In the genomic region with DNA sequence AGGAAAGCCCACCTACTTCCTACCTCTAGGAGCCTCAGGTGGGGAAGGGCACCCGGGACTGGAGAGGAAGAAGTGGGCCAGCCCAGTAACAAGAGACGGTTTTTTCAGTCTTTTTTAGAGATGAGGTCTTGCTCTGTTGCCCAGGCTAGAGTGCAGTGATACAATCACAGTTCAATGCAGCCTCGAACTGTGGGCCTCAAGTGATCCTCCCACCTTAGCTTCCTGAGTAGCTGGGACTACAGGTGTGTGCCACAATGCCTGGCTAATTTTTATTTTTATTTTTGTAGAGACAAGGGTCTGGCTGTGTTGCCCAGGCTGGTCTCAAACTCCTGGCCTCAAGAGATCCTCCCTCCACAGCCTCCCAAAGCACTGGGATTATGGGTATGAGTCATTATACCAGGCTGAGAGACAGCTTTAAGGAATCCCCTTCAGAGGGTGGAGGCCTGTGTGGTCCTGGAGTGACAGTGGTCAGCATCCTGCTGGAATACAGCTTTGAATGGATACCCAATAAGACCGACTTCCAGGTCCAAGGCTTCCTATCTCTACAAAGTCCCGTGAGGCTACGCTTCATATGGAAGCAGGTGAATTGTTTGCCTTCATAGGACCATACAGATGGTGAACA, we compare ENCODE assay signal across 1 cellular context.
TF ChIP-seq lines count a peak whose summit lies in the region.

No MANE protein-coding gene starts in this region.

TF ChIP-seq in GM23338, 12 proteins besides CTCF, POLR2A, EP300 and RAD21 (continued from another document):
- TF ChIP-seq, protein P1, sequence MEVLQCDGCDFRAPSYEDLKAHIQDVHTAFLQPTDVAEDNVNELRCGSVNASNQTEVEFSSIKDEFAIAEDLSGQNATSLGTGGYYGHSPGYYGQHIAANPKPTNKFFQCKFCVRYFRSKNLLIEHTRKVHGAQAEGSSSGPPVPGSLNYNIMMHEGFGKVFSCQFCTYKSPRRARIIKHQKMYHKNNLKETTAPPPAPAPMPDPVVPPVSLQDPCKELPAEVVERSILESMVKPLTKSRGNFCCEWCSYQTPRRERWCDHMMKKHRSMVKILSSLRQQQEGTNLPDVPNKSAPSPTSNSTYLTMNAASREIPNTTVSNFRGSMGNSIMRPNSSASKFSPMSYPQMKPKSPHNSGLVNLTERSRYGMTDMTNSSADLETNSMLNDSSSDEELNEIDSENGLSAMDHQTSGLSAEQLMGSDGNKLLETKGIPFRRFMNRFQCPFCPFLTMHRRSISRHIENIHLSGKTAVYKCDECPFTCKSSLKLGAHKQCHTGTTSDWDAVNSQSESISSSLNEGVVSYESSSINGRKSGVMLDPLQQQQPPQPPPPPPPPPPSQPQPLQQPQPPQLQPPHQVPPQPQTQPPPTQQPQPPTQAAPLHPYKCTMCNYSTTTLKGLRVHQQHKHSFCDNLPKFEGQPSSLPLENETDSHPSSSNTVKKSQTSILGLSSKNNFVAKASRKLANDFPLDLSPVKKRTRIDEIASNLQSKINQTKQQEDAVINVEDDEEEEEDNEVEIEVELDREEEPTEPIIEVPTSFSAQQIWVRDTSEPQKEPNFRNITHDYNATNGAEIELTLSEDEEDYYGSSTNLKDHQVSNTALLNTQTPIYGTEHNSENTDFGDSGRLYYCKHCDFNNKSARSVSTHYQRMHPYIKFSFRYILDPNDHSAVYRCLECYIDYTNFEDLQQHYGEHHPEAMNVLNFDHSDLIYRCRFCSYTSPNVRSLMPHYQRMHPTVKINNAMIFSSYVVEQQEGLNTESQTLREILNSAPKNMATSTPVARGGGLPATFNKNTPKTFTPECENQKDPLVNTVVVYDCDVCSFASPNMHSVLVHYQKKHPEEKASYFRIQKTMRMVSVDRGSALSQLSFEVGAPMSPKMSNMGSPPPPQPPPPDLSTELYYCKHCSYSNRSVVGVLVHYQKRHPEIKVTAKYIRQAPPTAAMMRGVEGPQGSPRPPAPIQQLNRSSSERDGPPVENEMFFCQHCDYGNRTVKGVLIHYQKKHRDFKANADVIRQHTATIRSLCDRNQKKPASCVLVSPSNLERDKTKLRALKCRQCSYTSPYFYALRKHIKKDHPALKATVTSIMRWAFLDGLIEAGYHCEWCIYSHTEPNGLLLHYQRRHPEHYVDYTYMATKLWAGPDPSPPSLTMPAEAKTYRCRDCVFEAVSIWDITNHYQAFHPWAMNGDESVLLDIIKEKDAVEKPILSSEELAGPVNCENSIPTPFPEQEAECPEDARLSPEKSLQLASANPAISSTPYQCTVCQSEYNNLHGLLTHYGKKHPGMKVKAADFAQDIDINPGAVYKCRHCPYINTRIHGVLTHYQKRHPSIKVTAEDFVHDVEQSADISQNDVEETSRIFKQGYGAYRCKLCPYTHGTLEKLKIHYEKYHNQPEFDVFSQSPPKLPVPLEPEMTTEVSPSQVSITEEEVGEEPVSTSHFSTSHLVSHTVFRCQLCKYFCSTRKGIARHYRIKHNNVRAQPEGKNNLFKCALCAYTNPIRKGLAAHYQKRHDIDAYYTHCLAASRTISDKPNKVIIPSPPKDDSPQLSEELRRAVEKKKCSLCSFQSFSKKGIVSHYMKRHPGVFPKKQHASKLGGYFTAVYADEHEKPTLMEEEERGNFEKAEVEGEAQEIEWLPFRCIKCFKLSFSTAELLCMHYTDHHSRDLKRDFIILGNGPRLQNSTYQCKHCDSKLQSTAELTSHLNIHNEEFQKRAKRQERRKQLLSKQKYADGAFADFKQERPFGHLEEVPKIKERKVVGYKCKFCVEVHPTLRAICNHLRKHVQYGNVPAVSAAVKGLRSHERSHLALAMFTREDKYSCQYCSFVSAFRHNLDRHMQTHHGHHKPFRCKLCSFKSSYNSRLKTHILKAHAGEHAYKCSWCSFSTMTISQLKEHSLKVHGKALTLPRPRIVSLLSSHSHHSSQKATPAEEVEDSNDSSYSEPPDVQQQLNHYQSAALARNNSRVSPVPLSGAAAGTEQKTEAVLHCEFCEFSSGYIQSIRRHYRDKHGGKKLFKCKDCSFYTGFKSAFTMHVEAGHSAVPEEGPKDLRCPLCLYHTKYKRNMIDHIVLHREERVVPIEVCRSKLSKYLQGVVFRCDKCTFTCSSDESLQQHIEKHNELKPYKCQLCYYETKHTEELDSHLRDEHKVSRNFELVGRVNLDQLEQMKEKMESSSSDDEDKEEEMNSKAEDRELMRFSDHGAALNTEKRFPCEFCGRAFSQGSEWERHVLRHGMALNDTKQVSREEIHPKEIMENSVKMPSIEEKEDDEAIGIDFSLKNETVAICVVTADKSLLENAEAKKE (CRISPR knock-in tag; IDR thresholded peaks at IDR 0.05), result no peak
- TF ChIP-seq STAT1 (IDR thresholded peaks at IDR 0.05; ENCODE audit: unreplicated experiment) (no peak), NANOG (IDR thresholded peaks at IDR 0.05; ENCODE audit: borderline replicate concordance) (no peak), ZNF114 (CRISPR knock-in tag; IDR thresholded peaks at IDR 0.05) (no peak)
- TF ChIP-seq, protein P2, sequence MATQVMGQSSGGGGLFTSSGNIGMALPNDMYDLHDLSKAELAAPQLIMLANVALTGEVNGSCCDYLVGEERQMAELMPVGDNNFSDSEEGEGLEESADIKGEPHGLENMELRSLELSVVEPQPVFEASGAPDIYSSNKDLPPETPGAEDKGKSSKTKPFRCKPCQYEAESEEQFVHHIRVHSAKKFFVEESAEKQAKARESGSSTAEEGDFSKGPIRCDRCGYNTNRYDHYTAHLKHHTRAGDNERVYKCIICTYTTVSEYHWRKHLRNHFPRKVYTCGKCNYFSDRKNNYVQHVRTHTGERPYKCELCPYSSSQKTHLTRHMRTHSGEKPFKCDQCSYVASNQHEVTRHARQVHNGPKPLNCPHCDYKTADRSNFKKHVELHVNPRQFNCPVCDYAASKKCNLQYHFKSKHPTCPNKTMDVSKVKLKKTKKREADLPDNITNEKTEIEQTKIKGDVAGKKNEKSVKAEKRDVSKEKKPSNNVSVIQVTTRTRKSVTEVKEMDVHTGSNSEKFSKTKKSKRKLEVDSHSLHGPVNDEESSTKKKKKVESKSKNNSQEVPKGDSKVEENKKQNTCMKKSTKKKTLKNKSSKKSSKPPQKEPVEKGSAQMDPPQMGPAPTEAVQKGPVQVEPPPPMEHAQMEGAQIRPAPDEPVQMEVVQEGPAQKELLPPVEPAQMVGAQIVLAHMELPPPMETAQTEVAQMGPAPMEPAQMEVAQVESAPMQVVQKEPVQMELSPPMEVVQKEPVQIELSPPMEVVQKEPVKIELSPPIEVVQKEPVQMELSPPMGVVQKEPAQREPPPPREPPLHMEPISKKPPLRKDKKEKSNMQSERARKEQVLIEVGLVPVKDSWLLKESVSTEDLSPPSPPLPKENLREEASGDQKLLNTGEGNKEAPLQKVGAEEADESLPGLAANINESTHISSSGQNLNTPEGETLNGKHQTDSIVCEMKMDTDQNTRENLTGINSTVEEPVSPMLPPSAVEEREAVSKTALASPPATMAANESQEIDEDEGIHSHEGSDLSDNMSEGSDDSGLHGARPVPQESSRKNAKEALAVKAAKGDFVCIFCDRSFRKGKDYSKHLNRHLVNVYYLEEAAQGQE (IDR thresholded peaks at IDR 0.05; ENCODE audit: unreplicated experiment), result no peak
TF ChIP-seq in GM23338: peak in this region for 0.
